ENCODE assay signal across 8 cellular contexts in the genomic region with DNA sequence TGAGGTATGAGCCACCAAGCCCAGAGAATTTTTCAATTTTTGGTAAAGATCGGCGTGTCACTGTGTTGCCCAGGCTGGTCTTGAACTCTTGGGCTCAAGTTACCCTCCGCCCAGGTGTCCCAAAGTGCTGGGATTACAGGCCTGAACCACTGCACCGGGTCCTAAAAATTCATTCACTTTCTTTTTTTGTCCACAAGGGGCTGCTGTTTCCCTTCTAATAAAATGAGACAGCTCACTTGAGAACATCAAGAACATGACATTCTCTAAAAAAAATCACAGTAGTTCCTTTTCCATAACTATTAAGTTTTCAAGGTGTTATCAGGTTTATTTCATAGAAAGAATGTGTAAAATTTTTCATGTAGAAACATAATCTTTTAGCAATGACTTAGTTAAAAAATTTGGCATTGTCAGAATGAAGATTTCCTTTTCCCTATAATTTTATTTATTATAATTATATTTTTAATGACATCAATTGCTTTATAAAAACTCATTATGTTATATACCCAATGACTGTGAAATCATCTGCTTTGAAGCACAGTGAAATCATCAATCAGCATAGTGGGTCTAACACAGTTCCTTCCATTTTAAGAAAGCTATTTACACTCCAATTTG.
DNase-seq lines count a peak whose midpoint lies in the region; ATAC-seq and TF ChIP-seq lines count a peak whose summit lies in the region.
"Not testable (repeated sequence)": the region's sequence is repeated elsewhere in the genome, so short reads cannot be mapped to it uniquely, and the experiment has no call there.

No MANE protein-coding gene starts in this region.

- H3K36me3 ChIP-seq in adipocyte (ENCODE audit: control insufficient read depth, insufficient read depth, low read length, severe bottlenecking): not testable (repeated sequence)

- DNase-seq in CMK (ENCODE audit: low read depth): peak; percentile 1
- DNase-seq in H4 (ENCODE audit: low spot score): peak; percentile 6
- peak; percentile 1 for DNase-seq in MV-4-11 (lab: John Stamatoyannopoulos, UW)
- peak; percentile 1 for DNase-seq in NCI-H510A treated with DMSO at 0.1 percent for 48 hours (lab: John Stamatoyannopoulos, UW)
- not testable (repeated sequence) for DNase-seq in RWPE1 (ENCODE audit: low spot score); foreskin keratinocyte
- peak; percentile 30 for DNase-seq in adipocyte (ENCODE audit: low read depth)
- peak; percentile 0 for DNase-seq in renal cortical epithelial cell (ENCODE audit: low read depth)

- H3K4me3 ChIP-seq in adipocyte (ENCODE audit: low read length): not testable (repeated sequence)

- H3K9me3 ChIP-seq in adipocyte (ENCODE audit: control insufficient read depth, low read length): not testable (repeated sequence)

- TF ChIP-seq CTCF in RWPE1 (conservative IDR thresholded peaks at IDR 0.05; ENCODE audit: low read depth): peak; percentile 64; the same call in 1 of the 2 replicates
- peak; percentile 18 for TF ChIP-seq CTCF in foreskin keratinocyte (conservative IDR thresholded peaks at IDR 0.05)

- POLR2A ChIA-PET in RWPE1 (lab: Yijun Ruan, JAX; ENCODE audit: low non-redundant PET): not testable (repeated sequence)

- not testable (repeated sequence) for H3K27ac ChIP-seq in RWPE1, foreskin keratinocyte

- CTCF ChIA-PET in RWPE1 (lab: Yijun Ruan, JAX): interaction anchor here (0.6 to 1.2 kb wide), 3 partner anchors 1726 to 1969 kb away, joined by 3 to 9 read pairs (median 7); no protein-coding TSS in a partner anchor

- H3K27me3 ChIP-seq in adipocyte (replicated peaks; ENCODE audit: control insufficient read depth, insufficient read depth, low read length); foreskin keratinocyte: not testable (repeated sequence)

- H3K4me1 ChIP-seq in adipocyte (ENCODE audit: control insufficient read depth, insufficient read depth, low read length); foreskin keratinocyte: not testable (repeated sequence)

- ATAC-seq in foreskin keratinocyte: not testable (repeated sequence)

- not testable (repeated sequence) for H3K9ac ChIP-seq in adipocyte (ENCODE audit: low read length)
